13 cellular contexts compared by ENCODE assay signal in the genomic region with DNA sequence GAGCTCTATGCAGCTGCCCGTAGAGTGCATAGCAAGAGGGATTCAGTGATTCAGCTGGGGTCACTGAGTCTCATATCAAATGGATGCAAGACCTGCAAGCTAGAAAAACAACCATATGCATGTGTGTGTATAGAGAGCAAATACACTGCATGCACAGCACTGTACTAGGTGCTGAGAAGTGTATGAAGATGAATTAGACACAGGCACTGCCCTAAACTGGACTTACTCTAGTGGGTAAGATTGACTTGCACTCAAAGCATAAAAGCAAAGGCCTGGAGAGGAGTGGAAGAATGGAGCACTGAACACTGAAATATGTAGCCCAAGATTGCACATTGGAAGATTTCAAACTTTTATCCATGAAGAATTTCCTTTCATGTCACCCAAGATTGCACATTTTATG. TPM values are rescaled to one million over a fixed set of nuclear protein-coding genes. Genes with fewer than 3 reads are reported as not detected.
DNase-seq lines count a peak whose midpoint lies in the region; ATAC-seq and TF ChIP-seq lines count a peak whose summit lies in the region.
"Had no signal": no experiment of that assay in that cellular context is flagged by ENCODE, and none has a peak within 500 bp of the region (broad histone marks: within the 10 kb centered on the region; RNA-seq: fewer than 3 reads in every experiment).

No MANE protein-coding gene starts in this region.

- H3K4me3 ChIP-seq in transverse colon (peak overlapping the region in 1 of 4 donors; percentile 37), Caco-2 (ENCODE audit: low read depth, low read length) (no peak overlapping the region)

- intact Hi-C loops in transverse colon (cut with DNase I; ENCODE audit: low total_unique reads) (no loop called here), Caco-2 (cut with micrococcal nuclease; ENCODE audit: unreplicated experiment) (loop anchor here (5.0 kb wide), 1 partner anchor 73 kb away; no protein-coding TSS in a partner anchor)

- peak overlapping the region; percentile 93 for H3K4me3 Mint-ChIP-seq in activated naive CD4-positive, alpha-beta T cell treated with anti-CD3 and anti-CD28 coated beads, Interleukin-2, amount 50 U/mL, for 24 hours
- H3K4me3 Mint-ChIP-seq in activated T-helper 17 cell treated with anti-CD3 and anti-CD28 coated beads, Interleukin-2, amount 50 U/mL, for 72 hours: peak overlapping the region; percentile 79
- no peak overlapping the region for H3K4me3 Mint-ChIP-seq in Caco-2 (ENCODE audit: unreplicated experiment)

- peak overlapping the region in 3 of 4 donors; percentile 4 to 54 (median 49) for H3K27ac ChIP-seq in transverse colon

- no peaks in the 10 kb centered on the region for H3K27me3 Mint-ChIP-seq in activated naive CD4-positive, alpha-beta T cell treated with anti-CD3 and anti-CD28 coated beads, Interleukin-2, amount 50 U/mL, for 24 hours
- H3K27me3 Mint-ChIP-seq in activated T-helper 17 cell treated with anti-CD3 and anti-CD28 coated beads, Interleukin-2, amount 50 U/mL, for 72 hours: no peaks in the 10 kb centered on the region
- no peaks in the 10 kb centered on the region for H3K27me3 Mint-ChIP-seq in Caco-2 (ENCODE audit: insufficient read depth, unreplicated experiment)

- no peak for TF ChIP-seq POLR2A in transverse colon (IDR thresholded peaks at IDR 0.05)

- TF ChIP-seq EP300 in transverse colon (IDR thresholded peaks at IDR 0.05; ENCODE audit: low read depth): no peak

- POLR2A ChIA-PET in Caco-2 (lab: Charles Lee): no interaction called here

- in situ Hi-C loops in transverse colon (cut with MboI; ENCODE audit: low pct_ligation_motif_present in 1 of 4, low pct_unique_long_range_greater_than_20kb in 1 of 4, low sequenced_read_pairs in 3 of 4): no loop called here

- peaks cover 30% of the 10 kb centered on the region for H3K4me1 Mint-ChIP-seq in activated naive CD4-positive, alpha-beta T cell treated with anti-CD3 and anti-CD28 coated beads, Interleukin-2, amount 50 U/mL, for 24 hours
- H3K4me1 Mint-ChIP-seq in activated T-helper 17 cell treated with anti-CD3 and anti-CD28 coated beads, Interleukin-2, amount 50 U/mL, for 72 hours: peaks cover 16% of the 10 kb centered on the region
- H3K4me1 Mint-ChIP-seq in Caco-2 (ENCODE audit: low read depth, unreplicated experiment): no peaks in the 10 kb centered on the region
- H3K4me1 Mint-ChIP-seq: brain had no signal

- H3K9me3 ChIP-seq in transverse colon (no peaks in the 10 kb centered on the region), Caco-2 (no peaks in the 10 kb centered on the region)
- H3K9me3 ChIP-seq: pancreas had no signal

- no peaks in the 10 kb centered on the region for H3K36me3 ChIP-seq in transverse colon
- no peaks in the 10 kb centered on the region for H3K36me3 ChIP-seq in Caco-2 (ENCODE audit: control insufficient read depth, insufficient read depth, low read length)
- H3K36me3 ChIP-seq: pancreas had no signal

- TF ChIP-seq CTCF in transverse colon (IDR thresholded peaks at IDR 0.05) (no peak), Caco-2 (IDR thresholded peaks at IDR 0.05; ENCODE audit: insufficient read depth in 1 of 2, low read depth in 1 of 2, low read length in 1 of 2, severe bottlenecking in 1 of 2, unreplicated experiment in 1 of 2) (no peak)

- peak; percentile 14 for ATAC-seq in activated T-helper 17 cell treated with anti-CD3 and anti-CD28 coated beads, Interleukin-2, amount 50 U/mL, for 72 hours (replicated peaks)
- ATAC-seq in HG03095 (IDR thresholded peaks at IDR 0.05; ENCODE audit: unreplicated experiment): no peak
- ATAC-seq: esophagus mucosa, pancreas had no signal

- peak overlapping the region; percentile 99 for H3K27ac Mint-ChIP-seq in activated naive CD4-positive, alpha-beta T cell treated with anti-CD3 and anti-CD28 coated beads, Interleukin-2, amount 50 U/mL, for 24 hours
- peak overlapping the region; percentile 73 for H3K27ac Mint-ChIP-seq in activated T-helper 17 cell treated with anti-CD3 and anti-CD28 coated beads, Interleukin-2, amount 50 U/mL, for 72 hours
- no peak overlapping the region for H3K27ac Mint-ChIP-seq in Caco-2 (ENCODE audit: unreplicated experiment)

- CTCF ChIA-PET in Caco-2 (lab: Charles Lee): no interaction called here

- H3K4me1 ChIP-seq in transverse colon: peaks cover 0 to 6% (median 1%) of the 10 kb centered on the region in 4 donors
- no peaks in the 10 kb centered on the region for H3K4me1 ChIP-seq in Caco-2
- H3K4me1 ChIP-seq: pancreas had no signal

- 72 to 100% methylated on average over 1 of the region's 1 CpG for WGBS in transverse colon (ENCODE audit: low coverage in 1 of 2), 2 donors

- no TSS peak for BruUV-seq in Caco-2 (replicated peaks; lab: Mats Ljungman, UMichigan)

- H3K27me3 ChIP-seq in transverse colon (no peaks in the 10 kb centered on the region), Caco-2 (replicated peaks; ENCODE audit: control insufficient read depth, insufficient read depth, low read length) (no peaks in the 10 kb centered on the region)
- H3K27me3 ChIP-seq: pancreas had no signal

- H3K9me3 Mint-ChIP-seq in activated naive CD4-positive, alpha-beta T cell treated with anti-CD3 and anti-CD28 coated beads, Interleukin-2, amount 50 U/mL, for 24 hours: peaks cover 5% of the 10 kb centered on the region
- H3K9me3 Mint-ChIP-seq in activated T-helper 17 cell treated with anti-CD3 and anti-CD28 coated beads, Interleukin-2, amount 50 U/mL, for 72 hours: peaks cover 17% of the 10 kb centered on the region
- peaks cover 10% of the 10 kb centered on the region for H3K9me3 Mint-ChIP-seq in Caco-2 (ENCODE audit: unreplicated experiment)

- peaks cover 9% of the 10 kb centered on the region for H3K36me3 Mint-ChIP-seq in activated naive CD4-positive, alpha-beta T cell treated with anti-CD3 and anti-CD28 coated beads, Interleukin-2, amount 50 U/mL, for 24 hours
- no peaks in the 10 kb centered on the region for H3K36me3 Mint-ChIP-seq in activated T-helper 17 cell treated with anti-CD3 and anti-CD28 coated beads, Interleukin-2, amount 50 U/mL, for 72 hours (ENCODE audit: low read depth)
- no peaks in the 10 kb centered on the region for H3K36me3 Mint-ChIP-seq in Caco-2 (ENCODE audit: insufficient read depth, unreplicated experiment)
- H3K36me3 Mint-ChIP-seq: brain had no signal

- no peak for DNase-seq in activated naive CD4-positive, alpha-beta T cell (lab: John Stamatoyannopoulos, UW)
- peak; percentile 26 for DNase-seq in medulla oblongata (ENCODE audit: extremely low spot score)
- DNase-seq in transverse colon: no peak
- no peak for DNase-seq in NOMO-1 (lab: John Stamatoyannopoulos, UW; ENCODE audit: unreplicated experiment in 2 of 2)
- DNase-seq in Caco-2: no peak
- DNase-seq: activated CD4-positive, alpha-beta T cell treated with anti-CD3 and anti-CD28 coated beads for 48 hours; GF-D8; pancreas had no signal

RNA-seq across cellular contexts. Expression of gene GBP1, which starts 5.5 kb away (rescaled TPM):
- 10 to 100 TPM; 56.7 to 83.7 TPM for total RNA-seq in activated T-helper 17 cell treated with anti-CD3 and anti-CD28 coated beads, Interleukin-2, amount 50 U/mL, for 72 hours
- total RNA-seq in transverse colon (10 to 100 TPM in 3 of 4 donors, 1 to 10 TPM in 1; 3.0 to 50.2 (median 23.2) TPM), Caco-2 (2022) (0.36 and 0.51 TPM in 2 replicates)

RNA-seq across cellular contexts. Expression of gene GBP3, which starts 47.8 kb away (rescaled TPM):
- total RNA-seq in activated T-helper 17 cell treated with anti-CD3 and anti-CD28 coated beads, Interleukin-2, amount 50 U/mL, for 72 hours: 1 to 10 TPM; 5.7 to 7.6 TPM
- 100 to 1,000 TPM in 1 of 4 donors, 10 to 100 TPM in 2, 1 to 10 TPM in 1; 5.4 to 102 (median 55.2) TPM for total RNA-seq in transverse colon
- total RNA-seq in Caco-2 (2022): 0.48 and 0.91 TPM in 2 replicates

RNA-seq across cellular contexts. Expression of gene GBP2, which starts 55.4 kb away (rescaled TPM):
- total RNA-seq in activated T-helper 17 cell treated with anti-CD3 and anti-CD28 coated beads, Interleukin-2, amount 50 U/mL, for 72 hours: 100 to 1,000 TPM; 205 to 313 TPM
- 10 to 100 TPM; 13.7 to 77.5 (median 56.1) TPM for total RNA-seq in transverse colon
- total RNA-seq in Caco-2 (2022): 0.23 TPM in 1 of 2 replicates, not detected in the other

Comparison
In these comparisons a context has a peak if more than half of its experiments do, and no peak if none do; other contexts are left out.
1. RNA of gene GBP2, which starts 55.4 kb away (total RNA-seq): 205 to 313 TPM in activated T-helper 17 cell treated with anti-CD3 and anti-CD28 coated beads, Interleukin-2, amount 50 U/mL, for 72 hours and 13.7 to 77.5 TPM in transverse colon; 0.23 TPM in Caco-2; every median in the first group is over 10 times any median in the second.